Comparison of ENCODE assay signal across 1 cellular context in the genomic region with DNA sequence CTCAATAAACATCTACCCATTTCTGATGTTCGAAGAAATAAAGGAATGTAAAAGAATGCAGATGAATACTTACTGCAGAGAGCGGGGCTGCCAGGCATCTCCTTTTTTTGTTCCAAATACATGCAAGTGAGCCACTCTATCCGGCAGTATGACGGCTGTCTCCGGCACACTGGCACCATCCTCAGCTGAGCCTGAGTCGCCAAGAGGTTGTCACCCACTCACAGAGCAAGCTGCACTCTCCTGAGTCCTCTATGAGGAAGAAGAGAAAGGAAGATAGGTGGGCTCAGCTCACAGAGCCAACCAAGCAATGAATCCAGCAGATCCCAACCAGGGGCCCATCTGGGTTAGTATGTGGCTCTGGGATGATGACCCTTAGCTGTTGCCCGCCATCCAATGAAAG.
TF ChIP-seq lines count a peak whose summit lies in the region.

No MANE protein-coding gene starts in this region.

TF ChIP-seq in K562, 482 proteins besides CTCF, POLR2A, EP300 and RAD21:
- TF ChIP-seq, protein P1, sequence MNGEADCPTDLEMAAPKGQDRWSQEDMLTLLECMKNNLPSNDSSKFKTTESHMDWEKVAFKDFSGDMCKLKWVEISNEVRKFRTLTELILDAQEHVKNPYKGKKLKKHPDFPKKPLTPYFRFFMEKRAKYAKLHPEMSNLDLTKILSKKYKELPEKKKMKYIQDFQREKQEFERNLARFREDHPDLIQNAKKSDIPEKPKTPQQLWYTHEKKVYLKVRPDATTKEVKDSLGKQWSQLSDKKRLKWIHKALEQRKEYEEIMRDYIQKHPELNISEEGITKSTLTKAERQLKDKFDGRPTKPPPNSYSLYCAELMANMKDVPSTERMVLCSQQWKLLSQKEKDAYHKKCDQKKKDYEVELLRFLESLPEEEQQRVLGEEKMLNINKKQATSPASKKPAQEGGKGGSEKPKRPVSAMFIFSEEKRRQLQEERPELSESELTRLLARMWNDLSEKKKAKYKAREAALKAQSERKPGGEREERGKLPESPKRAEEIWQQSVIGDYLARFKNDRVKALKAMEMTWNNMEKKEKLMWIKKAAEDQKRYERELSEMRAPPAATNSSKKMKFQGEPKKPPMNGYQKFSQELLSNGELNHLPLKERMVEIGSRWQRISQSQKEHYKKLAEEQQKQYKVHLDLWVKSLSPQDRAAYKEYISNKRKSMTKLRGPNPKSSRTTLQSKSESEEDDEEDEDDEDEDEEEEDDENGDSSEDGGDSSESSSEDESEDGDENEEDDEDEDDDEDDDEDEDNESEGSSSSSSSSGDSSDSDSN (IDR thresholded peaks at IDR 0.05; ENCODE audit: borderline replicate concordance in 1 of 2, low read depth in 2 of 2, low read length in 2 of 2) = no peak
- TF ChIP-seq HLTF (IDR thresholded peaks at IDR 0.05) (no peak), GATAD2A (IDR thresholded peaks at IDR 0.05) (no peak), SMARCC2 (IDR thresholded peaks at IDR 0.05; ENCODE audit: low read depth) (no peak), HNRNPL (IDR thresholded peaks at IDR 0.05; ENCODE audit: low read depth, low read length) (no peak), TAL1 (IDR thresholded peaks at IDR 0.05) (no peak), RBM15 (IDR thresholded peaks at IDR 0.05; ENCODE audit: insufficient read depth, low read length) (no peak), XRCC5 (IDR thresholded peaks at IDR 0.05; ENCODE audit: low read depth, low read length) (no peak), EP400 (IDR thresholded peaks at IDR 0.05) (no peak), ZC3H8 (IDR thresholded peaks at IDR 0.05) (no peak), SOX6 (IDR thresholded peaks at IDR 0.05) (no peak), ZNF280B (CRISPR knock-in tag; IDR thresholded peaks at IDR 0.05) (no peak), HMGN3 (IDR thresholded peaks at IDR 0.05; ENCODE audit: borderline replicate concordance, extremely low read depth, insufficient read length, low read depth, low read length) (no peak), RCOR1 (IDR thresholded peaks at IDR 0.05; ENCODE audit: borderline replicate concordance in 1 of 2, low read depth in 2 of 2, low read length in 2 of 2) (no peak), ZNF354B (CRISPR knock-in tag; IDR thresholded peaks at IDR 0.05) (no peak), ZNF316 (IDR thresholded peaks at IDR 0.05) (no peak), ZNF277 (CRISPR knock-in tag; IDR thresholded peaks at IDR 0.05; ENCODE audit: borderline replicate concordance) (no peak)
